In the genomic region with DNA sequence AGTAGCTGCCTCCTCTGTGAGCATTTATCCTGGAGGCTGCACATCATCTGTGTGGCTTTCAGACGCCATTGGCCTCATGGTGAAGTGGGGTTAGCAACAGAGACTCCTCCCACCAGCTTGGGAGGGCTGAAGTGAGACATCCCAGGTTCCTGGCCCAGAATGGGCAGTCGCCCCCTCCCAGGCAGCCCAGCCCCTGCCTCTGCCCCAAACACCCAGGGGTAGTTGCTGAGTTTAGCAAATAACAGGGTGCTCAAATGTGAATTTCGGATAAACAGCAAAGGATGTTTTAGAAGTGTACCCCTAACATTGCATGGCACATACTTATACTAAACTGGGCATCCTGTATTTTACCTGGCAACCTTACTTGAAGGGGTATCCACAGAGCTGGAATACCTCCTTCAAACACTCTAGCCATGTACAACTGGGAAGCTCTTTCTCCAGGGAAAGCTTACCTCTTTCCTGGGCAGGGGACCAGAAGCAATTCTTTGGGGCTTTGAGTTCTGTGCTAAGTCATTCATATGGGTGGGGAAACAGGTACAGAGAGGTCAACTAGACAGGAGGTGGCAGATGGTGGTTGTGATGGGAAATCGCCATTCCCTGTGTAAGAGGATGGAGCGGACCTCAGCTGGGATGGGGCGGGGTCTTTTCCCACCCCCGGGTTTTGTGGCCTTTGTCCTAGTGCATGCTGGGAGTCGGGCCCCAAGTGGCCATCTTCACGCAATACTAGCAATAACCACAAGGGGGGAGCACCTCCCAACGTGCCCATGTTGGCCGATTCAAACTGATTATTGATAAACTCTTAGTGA, we compare ENCODE assay signal across 1 cellular context.
TF ChIP-seq lines count a peak whose summit lies in the region.

No MANE protein-coding gene starts in this region.

TF ChIP-seq in HepG2, 621 proteins besides CTCF, POLR2A, EP300 and RAD21 (continued from another document):
- TF ChIP-seq, protein P1, sequence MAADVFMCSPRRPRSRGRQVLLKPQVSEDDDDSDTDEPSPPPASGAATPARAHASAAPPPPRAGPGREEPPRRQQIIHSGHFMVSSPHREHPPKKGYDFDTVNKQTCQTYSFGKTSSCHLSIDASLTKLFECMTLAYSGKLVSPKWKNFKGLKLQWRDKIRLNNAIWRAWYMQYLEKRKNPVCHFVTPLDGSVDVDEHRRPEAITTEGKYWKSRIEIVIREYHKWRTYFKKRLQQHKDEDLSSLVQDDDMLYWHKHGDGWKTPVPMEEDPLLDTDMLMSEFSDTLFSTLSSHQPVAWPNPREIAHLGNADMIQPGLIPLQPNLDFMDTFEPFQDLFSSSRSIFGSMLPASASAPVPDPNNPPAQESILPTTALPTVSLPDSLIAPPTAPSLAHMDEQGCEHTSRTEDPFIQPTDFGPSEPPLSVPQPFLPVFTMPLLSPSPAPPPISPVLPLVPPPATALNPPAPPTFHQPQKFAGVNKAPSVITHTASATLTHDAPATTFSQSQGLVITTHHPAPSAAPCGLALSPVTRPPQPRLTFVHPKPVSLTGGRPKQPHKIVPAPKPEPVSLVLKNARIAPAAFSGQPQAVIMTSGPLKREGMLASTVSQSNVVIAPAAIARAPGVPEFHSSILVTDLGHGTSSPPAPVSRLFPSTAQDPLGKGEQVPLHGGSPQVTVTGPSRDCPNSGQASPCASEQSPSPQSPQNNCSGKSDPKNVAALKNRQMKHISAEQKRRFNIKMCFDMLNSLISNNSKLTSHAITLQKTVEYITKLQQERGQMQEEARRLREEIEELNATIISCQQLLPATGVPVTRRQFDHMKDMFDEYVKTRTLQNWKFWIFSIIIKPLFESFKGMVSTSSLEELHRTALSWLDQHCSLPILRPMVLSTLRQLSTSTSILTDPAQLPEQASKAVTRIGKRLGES (CRISPR knock-in tag; IDR thresholded peaks at IDR 0.05; ENCODE audit: borderline replicate concordance) = no peak
- TF ChIP-seq CCAR2 (optimal IDR thresholded peaks at IDR 0.05; ENCODE audit: low read depth, low read length) (no peak), ZNF264 (CRISPR knock-in tag; IDR thresholded peaks at IDR 0.05) (no peak), ZNF180 (CRISPR knock-in tag; IDR thresholded peaks at IDR 0.05; ENCODE audit: borderline replicate concordance, low read depth) (no peak), SNRNP70 (IDR thresholded peaks at IDR 0.05; ENCODE audit: low read depth, low read length) (no peak)
- TF ChIP-seq, protein P2, sequence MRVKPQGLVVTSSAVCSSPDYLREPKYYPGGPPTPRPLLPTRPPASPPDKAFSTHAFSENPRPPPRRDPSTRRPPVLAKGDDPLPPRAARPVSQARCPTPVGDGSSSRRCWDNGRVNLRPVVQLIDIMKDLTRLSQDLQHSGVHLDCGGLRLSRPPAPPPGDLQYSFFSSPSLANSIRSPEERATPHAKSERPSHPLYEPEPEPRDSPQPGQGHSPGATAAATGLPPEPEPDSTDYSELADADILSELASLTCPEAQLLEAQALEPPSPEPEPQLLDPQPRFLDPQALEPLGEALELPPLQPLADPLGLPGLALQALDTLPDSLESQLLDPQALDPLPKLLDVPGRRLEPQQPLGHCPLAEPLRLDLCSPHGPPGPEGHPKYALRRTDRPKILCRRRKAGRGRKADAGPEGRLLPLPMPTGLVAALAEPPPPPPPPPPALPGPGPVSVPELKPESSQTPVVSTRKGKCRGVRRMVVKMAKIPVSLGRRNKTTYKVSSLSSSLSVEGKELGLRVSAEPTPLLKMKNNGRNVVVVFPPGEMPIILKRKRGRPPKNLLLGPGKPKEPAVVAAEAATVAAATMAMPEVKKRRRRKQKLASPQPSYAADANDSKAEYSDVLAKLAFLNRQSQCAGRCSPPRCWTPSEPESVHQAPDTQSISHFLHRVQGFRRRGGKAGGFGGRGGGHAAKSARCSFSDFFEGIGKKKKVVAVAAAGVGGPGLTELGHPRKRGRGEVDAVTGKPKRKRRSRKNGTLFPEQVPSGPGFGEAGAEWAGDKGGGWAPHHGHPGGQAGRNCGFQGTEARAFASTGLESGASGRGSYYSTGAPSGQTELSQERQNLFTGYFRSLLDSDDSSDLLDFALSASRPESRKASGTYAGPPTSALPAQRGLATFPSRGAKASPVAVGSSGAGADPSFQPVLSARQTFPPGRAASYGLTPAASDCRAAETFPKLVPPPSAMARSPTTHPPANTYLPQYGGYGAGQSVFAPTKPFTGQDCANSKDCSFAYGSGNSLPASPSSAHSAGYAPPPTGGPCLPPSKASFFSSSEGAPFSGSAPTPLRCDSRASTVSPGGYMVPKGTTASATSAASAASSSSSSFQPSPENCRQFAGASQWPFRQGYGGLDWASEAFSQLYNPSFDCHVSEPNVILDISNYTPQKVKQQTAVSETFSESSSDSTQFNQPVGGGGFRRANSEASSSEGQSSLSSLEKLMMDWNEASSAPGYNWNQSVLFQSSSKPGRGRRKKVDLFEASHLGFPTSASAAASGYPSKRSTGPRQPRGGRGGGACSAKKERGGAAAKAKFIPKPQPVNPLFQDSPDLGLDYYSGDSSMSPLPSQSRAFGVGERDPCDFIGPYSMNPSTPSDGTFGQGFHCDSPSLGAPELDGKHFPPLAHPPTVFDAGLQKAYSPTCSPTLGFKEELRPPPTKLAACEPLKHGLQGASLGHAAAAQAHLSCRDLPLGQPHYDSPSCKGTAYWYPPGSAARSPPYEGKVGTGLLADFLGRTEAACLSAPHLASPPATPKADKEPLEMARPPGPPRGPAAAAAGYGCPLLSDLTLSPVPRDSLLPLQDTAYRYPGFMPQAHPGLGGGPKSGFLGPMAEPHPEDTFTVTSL (CRISPR knock-in tag; IDR thresholded peaks at IDR 0.05; ENCODE audit: borderline replicate concordance) = no peak
- TF ChIP-seq, protein P3, sequence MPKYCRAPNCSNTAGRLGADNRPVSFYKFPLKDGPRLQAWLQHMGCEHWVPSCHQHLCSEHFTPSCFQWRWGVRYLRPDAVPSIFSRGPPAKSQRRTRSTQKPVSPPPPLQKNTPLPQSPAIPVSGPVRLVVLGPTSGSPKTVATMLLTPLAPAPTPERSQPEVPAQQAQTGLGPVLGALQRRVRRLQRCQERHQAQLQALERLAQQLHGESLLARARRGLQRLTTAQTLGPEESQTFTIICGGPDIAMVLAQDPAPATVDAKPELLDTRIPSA (CRISPR knock-in tag; IDR thresholded peaks at IDR 0.05; ENCODE audit: borderline replicate concordance) = no peak
